In the genomic region with DNA sequence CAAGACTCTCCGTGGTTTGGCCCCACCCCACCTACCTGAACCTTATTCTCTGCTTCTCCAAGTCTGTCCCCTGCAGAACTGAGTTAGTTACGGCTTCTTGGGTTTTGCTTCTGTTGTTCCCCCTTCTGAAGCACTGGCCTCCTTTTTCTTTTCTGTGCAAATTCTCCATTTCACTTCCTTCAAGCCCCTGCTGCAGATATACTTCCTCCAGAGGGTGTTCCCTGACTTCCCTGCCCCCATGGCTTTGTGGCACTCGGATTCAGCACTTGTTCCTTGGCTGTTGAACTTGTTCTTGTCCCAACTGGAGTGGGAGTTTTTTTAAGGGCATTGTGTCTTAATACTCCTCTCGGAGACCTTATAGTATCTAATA, we compare ENCODE assay signal across 9 cellular contexts. TPM values are rescaled to one million over a fixed set of nuclear protein-coding genes. Genes with fewer than 3 reads are reported as not detected.
DNase-seq lines count a peak whose midpoint lies in the region; ATAC-seq, FAIRE-seq and TF ChIP-seq lines count a peak whose summit lies in the region.
"Had no signal": no experiment of that assay in that cellular context is flagged by ENCODE, and none has a peak within 500 bp of the region (broad histone marks: within the 10 kb centered on the region; RNA-seq: fewer than 3 reads in every experiment).

No MANE protein-coding gene starts in this region.

- no peak overlapping the region for H4K91ac ChIP-seq in H1 (replicated peaks; ENCODE audit: insufficient read length, low read length)

- no peak overlapping the region for H2BK12ac ChIP-seq in H1 (ENCODE audit: low read depth, low read length)

- peaks cover 29% of the 10 kb centered on the region for H3K4me1 ChIP-seq in CD4-positive, alpha-beta memory T cell (ENCODE audit: insufficient read depth, low read length)
- peaks cover 5 to 17% (median 7%) of the 10 kb centered on the region in 4 experiments; a peak in 6 of 7 replicates for H3K4me1 ChIP-seq in H1 (replicated peaks in 1 of 4; ENCODE audit: control insufficient read depth in 3 of 4, insufficient read depth in 4 of 4, low read length in 3 of 4)

- TF ChIP-seq RAD21 in H1 (IDR thresholded peaks at IDR 0.05 in 1 of 2, conservative IDR thresholded peaks at IDR 0.05 in 1 of 2; ENCODE audit: low read depth in 2 of 2, low read length in 2 of 2), result no peak
- TF ChIP-seq RAD21 in neural cell (conservative IDR thresholded peaks at IDR 0.05), result no peak

- no peaks in the 10 kb centered on the region for H3K36me3 ChIP-seq in CD4-positive, alpha-beta memory T cell (ENCODE audit: insufficient read depth, low read length)
- H3K36me3 ChIP-seq in H1 (ENCODE audit: control insufficient read depth in 2 of 4, insufficient read depth in 4 of 4, low read length in 3 of 4) (peaks cover 0 to 16% (median 1%) of the 10 kb centered on the region in 4 experiments; a peak in 1 of 8 replicates), neural cell (ENCODE audit: insufficient read depth, low read length) (no peaks in the 10 kb centered on the region)

- no peak for DNase-seq in CD4-positive, alpha-beta memory T cell
- DNase-seq in MV-4-11 (lab: John Stamatoyannopoulos, UW) (peak; percentile 76), H1 (ENCODE audit: low read depth in 1 of 2, low spot score in 2 of 2) (no peak), left lobe of liver (ENCODE audit: low spot score) (no peak), NCI-H2171 (lab: John Stamatoyannopoulos, UW) (no peak)
- DNase-seq: NCI-H69 had no signal

- POLR2A ChIA-PET in CD4-positive, alpha-beta memory T cell (lab: Charles Lee; ENCODE audit: partially characterized antibody), result no interaction called here
- POLR2A ChIA-PET in H1 (lab: Charles Lee; ENCODE audit: partially characterized antibody), result interaction anchor here (1.1 to 1.2 kb wide), 2 partner anchors 16 to 24 kb away, joined by 3 read pairs; no protein-coding TSS in a partner anchor

- no peak overlapping the region for H2BK20ac ChIP-seq in H1 (ENCODE audit: low read length)

- H3K4me2 ChIP-seq in H1 (ENCODE audit: insufficient read depth in 1 of 2, low read depth in 2 of 2, low read length in 2 of 2) (peak overlapping the region; percentile 85 to 92), neural cell (ENCODE audit: low read length) (peak overlapping the region; percentile 86)

- H3K79me1 ChIP-seq in H1 (ENCODE audit: low read depth, low read length), result peaks cover 12% of the 10 kb centered on the region

- H3F3A ChIP-seq in neural cell (ENCODE audit: insufficient read depth, low read length, poor library complexity, severe bottlenecking), result no peaks in the 10 kb centered on the region

- peak overlapping the region in 4 of 7 donors; percentile 54 to 72 (median 62) for H3K27ac Mint-ChIP-seq in CD4-positive, alpha-beta memory T cell

- H2AK5ac ChIP-seq in H1 (ENCODE audit: low read depth, low read length), result no peak overlapping the region

- TF ChIP-seq CTCF in H1 (IDR thresholded peaks at IDR 0.05; ENCODE audit: control extremely low read depth in 1 of 3, insufficient read depth in 1 of 3, low read depth in 1 of 3, low read length in 3 of 3) (no peak), neural cell (IDR thresholded peaks at IDR 0.05; ENCODE audit: poor library complexity, severe bottlenecking) (no peak)

- H3K9me3 Mint-ChIP-seq in CD4-positive, alpha-beta memory T cell, result no peaks in the 10 kb centered on the region

- CTCF ChIA-PET in CD4-positive, alpha-beta memory T cell (lab: Charles Lee; ENCODE audit: partially characterized antibody), result no interaction called here
- CTCF ChIA-PET in H1 (lab: Charles Lee; ENCODE audit: partially characterized antibody), result interaction anchor here (1.2 kb wide), 1 partner anchor 70 kb away, joined by 4 read pairs; no protein-coding TSS in a partner anchor

- no peak overlapping the region for H4K5ac ChIP-seq in H1 (ENCODE audit: insufficient read length, low read depth, low read length)

- H3K27me3 ChIP-seq in CD4-positive, alpha-beta memory T cell (ENCODE audit: insufficient read depth, low read length), result no peaks in the 10 kb centered on the region
- H3K27me3 ChIP-seq in H1 (replicated peaks in 1 of 4; ENCODE audit: control insufficient read depth in 3 of 4, extremely low read depth in 1 of 4, insufficient read depth in 3 of 4, low read length in 3 of 4) (no peaks in the 10 kb centered on the region; a peak in 2 of 7 replicates), neural cell (ENCODE audit: insufficient read depth, low read depth, low read length) (peaks cover 5% of the 10 kb centered on the region)

- TF ChIP-seq POLR2A in H1 (IDR thresholded peaks at IDR 0.05; ENCODE audit: control extremely low read depth in 1 of 2, low read depth in 2 of 2, low read length in 2 of 2), result no peak

- H2BK120ac ChIP-seq in H1 (replicated peaks; ENCODE audit: low read depth, low read length), result no peak overlapping the region

- no peak overlapping the region for H2BK15ac ChIP-seq in H1 (ENCODE audit: low read length)

- no peak overlapping the region for H2BK5ac ChIP-seq in H1 (ENCODE audit: low read depth, low read length)

- H3K9me2 ChIP-seq in neural cell (ENCODE audit: insufficient read depth, low read length), result no peaks in the 10 kb centered on the region

- no peaks in the 10 kb centered on the region for H3K9me3 ChIP-seq in CD4-positive, alpha-beta memory T cell (ENCODE audit: control insufficient read depth in 1 of 2, low read length in 2 of 2)
- H3K9me3 ChIP-seq in H1 (ENCODE audit: insufficient read depth in 2 of 2, low read depth in 1 of 2, low read length in 1 of 2) (no peaks in the 10 kb centered on the region), neural cell (ENCODE audit: low read length) (no peaks in the 10 kb centered on the region)

- TF ChIP-seq EP300 in H1 (IDR thresholded peaks at IDR 0.05; ENCODE audit: borderline replicate concordance in 1 of 2, low read depth in 2 of 2, low read length in 2 of 2) (no peak), neural cell (conservative IDR thresholded peaks at IDR 0.05; ENCODE audit: poor library complexity, severe bottlenecking) (no peak)

- no peak overlapping the region for H3K14ac ChIP-seq in H1 (ENCODE audit: insufficient read length)

- no peak for FAIRE-seq in H1 (lab: Jason Lieb, UNC)

- no peak overlapping the region for H3K23ac ChIP-seq in H1 (ENCODE audit: insufficient read length)

- H3K27ac ChIP-seq in CD4-positive, alpha-beta memory T cell (ENCODE audit: low read depth, low read length), result no peak overlapping the region
- no peak overlapping the region for H3K27ac ChIP-seq in H1 (ENCODE audit: low read depth, low read length)
- H3K27ac ChIP-seq in neural cell (ENCODE audit: low read length), result no peak overlapping the region

- H3K4me3 ChIP-seq in CD4-positive, alpha-beta memory T cell (ENCODE audit: low read length in 2 of 2), result no peak overlapping the region
- H3K4me3 ChIP-seq in H1 (ENCODE audit: extremely low read depth in 1 of 4, insufficient read depth in 2 of 4, low read depth in 3 of 4, low read length in 4 of 4) (peak overlapping the region in 1 of 4 experiments; percentile 85; a peak in 2 of 8 replicates), neural cell (ENCODE audit: low read length) (peak overlapping the region; percentile 95)

- H3K4me3 Mint-ChIP-seq in CD4-positive, alpha-beta memory T cell, result peak overlapping the region in 7 of 8 donors; percentile 29 to 91 (median 67)

- H3K9ac ChIP-seq in H1 (replicated peaks in 1 of 4; ENCODE audit: extremely low read depth in 1 of 4, low read depth in 3 of 4, low read length in 3 of 4) (no peak overlapping the region), neural cell (ENCODE audit: low read length) (no peak overlapping the region)

- H3K36me3 Mint-ChIP-seq in CD4-positive, alpha-beta memory T cell, result peaks cover 8 to 24% of the 10 kb centered on the region in 2 donors

- peaks cover 21 to 48% (median 26%) of the 10 kb centered on the region in 4 donors for H3K4me1 Mint-ChIP-seq in CD4-positive, alpha-beta memory T cell

- H2AFZ ChIP-seq in H1 (ENCODE audit: low read length), result no peak overlapping the region
- H2AFZ ChIP-seq in neural cell (ENCODE audit: low read depth, low read length), result no peak overlapping the region

- no peak overlapping the region for H3K56ac ChIP-seq in H1 (replicated peaks; ENCODE audit: insufficient read length, low read depth, low read length)

- intact Hi-C loops in CD4-positive, alpha-beta memory T cell (cut with micrococcal nuclease), result loop anchor here (5.0 kb wide), 1 partner anchor 50 kb away; a partner anchor contains a TSS

- peaks cover 4% of the 10 kb centered on the region; the same call in 1 of the 2 replicates for H3K23me2 ChIP-seq in H1 (ENCODE audit: low read depth, low read length)

- H3K79me2 ChIP-seq in H1 (ENCODE audit: control insufficient read depth in 1 of 2, insufficient read depth in 2 of 2, low read length in 2 of 2) (peaks cover 6 to 53% of the 10 kb centered on the region in 2 experiments), neural cell (replicated peaks; ENCODE audit: insufficient read depth, low read length) (peaks cover 24% of the 10 kb centered on the region)

- peak overlapping the region; percentile 24; the same call in 1 of the 2 replicates for H3K18ac ChIP-seq in H1 (ENCODE audit: extremely low read depth, low read length)

- no peak overlapping the region for H3K4ac ChIP-seq in H1 (replicated peaks; ENCODE audit: insufficient read length, low read depth, low read length)

- H4K20me1 ChIP-seq in H1 (replicated peaks in 1 of 2; ENCODE audit: control insufficient read depth in 1 of 2, insufficient read depth in 2 of 2, low read length in 2 of 2) (peaks cover 0 to 7% of the 10 kb centered on the region in 2 experiments), neural cell (ENCODE audit: insufficient read depth) (peaks cover 4% of the 10 kb centered on the region)

- ATAC-seq in GM19467 (IDR thresholded peaks at IDR 0.05; ENCODE audit: unreplicated experiment), result no peak
- ATAC-seq in left lobe of liver, result no peak
- no peak for ATAC-seq in GM19324 (IDR thresholded peaks at IDR 0.05; ENCODE audit: low FRiP score, unreplicated experiment)

- 65% methylated on average over 4 of the region's 4 CpGs; no CpG with 5 or more reads in 1 of the 2 experiments for WGBS in H1 (ENCODE audit: extremely low coverage in 1 of 2, insufficient coverage in 1 of 2, insufficient read length in 1 of 2, insufficient replicate concordance in 2 of 2, low coverage in 1 of 2, low lambda C conversion rate in 2 of 2, missing lambda C conversion rate in 1 of 2), 2 experiments

- no peak overlapping the region for H4K8ac ChIP-seq in H1 (ENCODE audit: extremely low read depth, insufficient read depth, low read length)

- no peaks in the 10 kb centered on the region for H3K27me3 Mint-ChIP-seq in CD4-positive, alpha-beta memory T cell

RNA-seq across cellular contexts. Expression of a gene that starts 2.0 kb away (rescaled TPM):
- total RNA-seq in CD4-positive, alpha-beta memory T cell, result 10 to 100 TPM in 1 of 2 experiments, 1 to 10 TPM in 1; 9.4 to 10.1 TPM
- polyA plus RNA-seq in CD4-positive, alpha-beta memory T cell, result under 1 TPM; 0.35 to 0.99 TPM
- total RNA-seq in H1 (2021; fragmentation: NEBNext Ultra II Directional; extraction: Animal tissue kit (Norgen Biotek cat#: 25700)), result 15.9 and 16.9 TPM in 2 replicates
- 5.5 and 8.2 TPM in 2 replicates for polyA plus RNA-seq in H1 (2011; rRNA removed)
- 8.3 TPM for polyA plus RNA-seq in H1 (2011; cell fraction: cytosol; rRNA removed)
- polyA plus RNA-seq in H1 (2011; cell fraction: nucleus; rRNA removed), result 5.7 TPM
- 6.0 to 9.3 TPM (median 7.7 TPM) in 4 replicates for polyA plus RNA-seq in H1 (2012, experiment 1 of 2)
- 0.72 TPM for polyA plus RNA-seq in H1 (2012, experiment 2 of 2)
- 7.2 TPM for polyA plus RNA-seq in H1 (2013, experiment 1 of 2)
- 7.2 TPM for polyA plus RNA-seq in H1 (2013, experiment 2 of 2)
- polyA minus RNA-seq in H1 (2011; rRNA and poly(A)+ RNA removed), result 25.7 and 26.0 TPM in 2 replicates
- polyA minus RNA-seq in H1 (2011; cell fraction: cytosol; rRNA and poly(A)+ RNA removed), result 12.2 TPM
- polyA minus RNA-seq in H1 (2011; cell fraction: nucleus; rRNA and poly(A)+ RNA removed), result 13.6 TPM
- 19.5 and 21.8 TPM in 2 replicates for polyA plus RNA-seq in neural cell
- polyA minus RNA-seq in neural cell, result 47.2 and 52.7 TPM in 2 replicates
- 2.7 TPM for total RNA-seq in left lobe of liver

RNA-seq across cellular contexts. Expression of a gene that starts 52.1 kb away (rescaled TPM):
- 10 to 100 TPM in 1 of 2 experiments, 1 to 10 TPM in 1; 9.8 to 10.3 TPM for total RNA-seq in CD4-positive, alpha-beta memory T cell
- 1 to 10 TPM in 1 of 2 donors, under 1 TPM in 1; 0.84 to 1.9 TPM for polyA plus RNA-seq in CD4-positive, alpha-beta memory T cell
- 22.9 and 23.5 TPM in 2 replicates for total RNA-seq in H1 (2021; fragmentation: NEBNext Ultra II Directional; extraction: Animal tissue kit (Norgen Biotek cat#: 25700))
- polyA plus RNA-seq in H1 (2011; rRNA removed) (20.0 and 33.6 TPM in 2 replicates), neural cell (37.1 and 38.9 TPM in 2 replicates)
- polyA plus RNA-seq in H1 (2011; cell fraction: cytosol; rRNA removed), result 22.3 TPM
- polyA plus RNA-seq in H1 (2011; cell fraction: nucleus; rRNA removed), result 60.4 TPM
- 17.1 to 18.7 TPM (median 18.3 TPM) in 4 replicates for polyA plus RNA-seq in H1 (2012, experiment 1 of 2)
- polyA plus RNA-seq in H1 (2012, experiment 2 of 2), result 8.8 TPM
- 13.6 TPM for polyA plus RNA-seq in H1 (2013, experiment 1 of 2)
- 12.3 TPM for polyA plus RNA-seq in H1 (2013, experiment 2 of 2)
- 36.4 and 39.3 TPM in 2 replicates for polyA minus RNA-seq in H1 (2011; rRNA and poly(A)+ RNA removed)
- polyA minus RNA-seq in H1 (2011; cell fraction: cytosol; rRNA and poly(A)+ RNA removed), result 14.5 TPM
- polyA minus RNA-seq in H1 (2011; cell fraction: nucleus; rRNA and poly(A)+ RNA removed), result 58.2 TPM
- polyA minus RNA-seq in neural cell, result 77.2 and 79.9 TPM in 2 replicates
- 3.2 TPM for total RNA-seq in left lobe of liver

RNA-seq across cellular contexts. Expression of a gene that starts 57.6 kb away (rescaled TPM):
- 10 to 100 TPM; 19.9 to 22.7 TPM for total RNA-seq in CD4-positive, alpha-beta memory T cell
- polyA plus RNA-seq in CD4-positive, alpha-beta memory T cell, result 10 to 100 TPM in 1 of 2 donors, 1 to 10 TPM in 1; 8.2 to 11.4 TPM
- 16.7 and 18.7 TPM in 2 replicates for total RNA-seq in H1 (2021; fragmentation: NEBNext Ultra II Directional; extraction: Animal tissue kit (Norgen Biotek cat#: 25700))
- 3.0 and 4.1 TPM in 2 replicates for polyA plus RNA-seq in H1 (2011; rRNA removed)
- 5.2 TPM for polyA plus RNA-seq in H1 (2011; cell fraction: cytosol; rRNA removed)
- 4.8 TPM for polyA plus RNA-seq in H1 (2011; cell fraction: nucleus; rRNA removed)
- 4.3 to 11.6 TPM (median 6.5 TPM) in 4 replicates for polyA plus RNA-seq in H1 (2012, experiment 1 of 2)
- polyA plus RNA-seq in H1 (2012, experiment 2 of 2), result 0.50 TPM
- 5.5 TPM for polyA plus RNA-seq in H1 (2013, experiment 1 of 2)
- 5.8 TPM for polyA plus RNA-seq in H1 (2013, experiment 2 of 2)
- 34.8 and 43.6 TPM in 2 replicates for polyA minus RNA-seq in H1 (2011; rRNA and poly(A)+ RNA removed)
- 4.9 TPM for polyA minus RNA-seq in H1 (2011; cell fraction: cytosol; rRNA and poly(A)+ RNA removed)
- polyA minus RNA-seq in H1 (2011; cell fraction: nucleus; rRNA and poly(A)+ RNA removed), result 4.6 TPM
- 12.1 and 12.3 TPM in 2 replicates for polyA plus RNA-seq in neural cell
- polyA minus RNA-seq in neural cell, result 21.9 and 24.5 TPM in 2 replicates
- total RNA-seq in left lobe of liver, result 8.2 TPM
